Comparison of ENCODE assay signal across 9 cellular contexts in the genomic region with DNA sequence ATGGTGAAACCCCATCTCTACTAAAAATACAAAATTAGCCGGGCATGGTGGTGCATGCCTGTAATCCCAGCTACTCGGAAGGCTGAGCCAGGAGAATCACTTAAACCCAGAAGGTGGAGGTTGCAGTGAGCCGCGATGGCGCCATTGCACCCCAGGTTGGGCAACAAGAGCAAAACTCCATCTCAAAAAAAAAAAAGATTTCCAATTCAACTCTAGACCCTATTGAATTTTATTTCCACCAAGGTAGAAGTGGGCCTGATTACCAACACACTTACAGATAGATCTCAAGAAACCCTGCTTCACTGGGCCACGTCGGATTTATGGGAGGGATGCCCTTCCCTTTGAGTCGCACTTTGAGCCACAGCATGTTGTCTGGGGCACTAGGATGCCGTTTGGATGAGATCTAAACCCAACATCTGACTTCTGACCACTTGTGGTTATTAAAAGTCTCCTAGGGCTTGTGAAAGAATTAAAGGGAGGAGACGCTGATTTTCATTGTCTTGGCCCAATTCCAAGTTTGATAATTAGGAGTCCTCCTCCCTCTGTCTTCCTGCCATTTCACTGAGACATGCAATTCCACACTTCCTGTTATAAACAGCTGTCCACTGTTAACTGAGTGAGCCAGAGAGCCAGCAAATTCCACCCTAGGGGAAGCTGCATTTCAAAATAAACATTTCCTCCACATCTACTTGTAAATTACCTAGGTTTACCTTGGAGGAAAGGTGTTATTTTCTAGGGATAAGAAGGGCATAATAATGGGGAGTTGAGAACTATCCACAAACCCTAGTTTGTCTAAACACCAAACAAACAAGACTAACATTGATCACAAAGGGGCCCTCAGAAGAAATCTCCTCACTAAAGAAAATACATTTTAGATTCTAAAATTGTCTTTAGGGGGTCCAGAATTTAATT. TPM values are rescaled to one million over a fixed set of nuclear protein-coding genes. Genes with fewer than 3 reads are reported as not detected.
DNase-seq lines count a peak whose midpoint lies in the region; ATAC-seq and TF ChIP-seq lines count a peak whose summit lies in the region.
"Had no signal": no experiment of that assay in that cellular context is flagged by ENCODE, and none has a peak within 500 bp of the region (broad histone marks: within the 10 kb centered on the region; RNA-seq: fewer than 3 reads in every experiment).

No MANE protein-coding gene starts in this region.

- no peak overlapping the region for H3K4me3 ChIP-seq in PC-9
- no peak overlapping the region for H3K4me3 ChIP-seq in fibroblast of mammary gland (ENCODE audit: control insufficient read depth, low read depth, low read length)
- H3K4me3 ChIP-seq: skin epidermis had no signal

- TF ChIP-seq CTCF in PC-9 (conservative IDR thresholded peaks at IDR 0.05) (no peak), fibroblast of mammary gland (conservative IDR thresholded peaks at IDR 0.05; ENCODE audit: control insufficient read depth, insufficient read depth, low read depth, low read length) (no peak)

- no peak overlapping the region for H2AFZ ChIP-seq in PC-9

- no peaks in the 10 kb centered on the region for H4K20me1 ChIP-seq in PC-9 (ENCODE audit: insufficient read depth)

- intact Hi-C loops in PC-9 (cut with micrococcal nuclease; ENCODE audit: unreplicated experiment) (no loop called here), sciatic nerve (cut with DNase I) (no loop called here)

- H3K27ac ChIP-seq in PC-9 = 0 out of 2 replicates have a peak overlapping the region, but pooled peaks have one; percentile 13

- peak; percentile 98 for DNase-seq in HS-5 (ENCODE audit: low read depth)
- DNase-seq in PC-9 = peak; percentile 23 to 72
- DNase-seq in fibroblast of mammary gland (ENCODE audit: low read depth) = peak; percentile 96
- no peak for DNase-seq in sciatic nerve (ENCODE audit: low spot score)
- no peak for DNase-seq in T-helper 9 cell
- DNase-seq in stimulated activated CD4-positive, alpha-beta T cell treated with anti-CD3 and anti-CD28 coated beads, Interleukin-4, amount 100 ng/mL, for 4 hours = no peak
- DNase-seq in activated CD4-positive, alpha-beta T cell treated with anti-CD3 and anti-CD28 coated beads, Interleukin-2, amount 50 U/mL, for 48 hours = no peak

- ATAC-seq in sciatic nerve (peak; percentile 90), HG03432 (IDR thresholded peaks at IDR 0.05; ENCODE audit: unreplicated experiment) (no peak)

- H3K36me3 ChIP-seq in PC-9 (ENCODE audit: low read depth) = no peaks in the 10 kb centered on the region

- BruUV-seq in PC-9 (replicated peaks; lab: Mats Ljungman, UMichigan) = no TSS peak

- H3K4me2 ChIP-seq in PC-9 = peak overlapping the region; percentile 39

- peaks cover 24% of the 10 kb centered on the region for H3K4me1 ChIP-seq in PC-9 (replicated peaks; ENCODE audit: insufficient read depth)

- no peaks in the 10 kb centered on the region for H3K27me3 ChIP-seq in PC-9 (ENCODE audit: insufficient read depth, low read depth)

- POLR2A ChIA-PET in PC-9 (lab: Charles Lee; ENCODE audit: unreplicated experiment) = no interaction called here

- peaks cover 31% of the 10 kb centered on the region for H3F3A ChIP-seq in PC-9 (ENCODE audit: insufficient read depth, low read depth)

- no peaks in the 10 kb centered on the region for H3K79me2 ChIP-seq in PC-9 (ENCODE audit: low read depth)

- H3K9me2 ChIP-seq in PC-9 (ENCODE audit: insufficient read depth) = no peaks in the 10 kb centered on the region

- H3K9me3 ChIP-seq in PC-9 (ENCODE audit: insufficient read depth, low read depth) = no peaks in the 10 kb centered on the region

- CTCF ChIA-PET in PC-9 (lab: Charles Lee) = no interaction called here

RNA-seq across cellular contexts. Expression of gene RERE, which starts 5.2 kb away (rescaled TPM):
- total RNA-seq in PC-9 (2021) = 73.4 and 98.7 TPM in 2 replicates
- 134 TPM for total RNA-seq in sciatic nerve

RNA-seq across cellular contexts. Expression of gene ENO1, which starts 55.8 kb away (rescaled TPM):
- total RNA-seq in PC-9 (2021) = 1,401 and 1,902 TPM in 2 replicates
- 371 TPM for total RNA-seq in sciatic nerve

Comparison
In these comparisons a context has a peak if more than half of its experiments do, and no peak if none do; other contexts are left out.
1. DNase-seq: peak in HS-5 (single experiment), PC-9 (2 of 2) and fibroblast of mammary gland (single experiment); none in sciatic nerve (single experiment), T-helper 9 cell (single experiment), stimulated activated CD4-positive, alpha-beta T cell treated with anti-CD3 and anti-CD28 coated beads, Interleukin-4, amount 100 ng/mL, for 4 hours (0 of 2) and activated CD4-positive, alpha-beta T cell treated with anti-CD3 and anti-CD28 coated beads, Interleukin-2, amount 50 U/mL, for 48 hours (0 of 2).